Comparison of ENCODE assay signal across 2 cellular contexts in the genomic region with DNA sequence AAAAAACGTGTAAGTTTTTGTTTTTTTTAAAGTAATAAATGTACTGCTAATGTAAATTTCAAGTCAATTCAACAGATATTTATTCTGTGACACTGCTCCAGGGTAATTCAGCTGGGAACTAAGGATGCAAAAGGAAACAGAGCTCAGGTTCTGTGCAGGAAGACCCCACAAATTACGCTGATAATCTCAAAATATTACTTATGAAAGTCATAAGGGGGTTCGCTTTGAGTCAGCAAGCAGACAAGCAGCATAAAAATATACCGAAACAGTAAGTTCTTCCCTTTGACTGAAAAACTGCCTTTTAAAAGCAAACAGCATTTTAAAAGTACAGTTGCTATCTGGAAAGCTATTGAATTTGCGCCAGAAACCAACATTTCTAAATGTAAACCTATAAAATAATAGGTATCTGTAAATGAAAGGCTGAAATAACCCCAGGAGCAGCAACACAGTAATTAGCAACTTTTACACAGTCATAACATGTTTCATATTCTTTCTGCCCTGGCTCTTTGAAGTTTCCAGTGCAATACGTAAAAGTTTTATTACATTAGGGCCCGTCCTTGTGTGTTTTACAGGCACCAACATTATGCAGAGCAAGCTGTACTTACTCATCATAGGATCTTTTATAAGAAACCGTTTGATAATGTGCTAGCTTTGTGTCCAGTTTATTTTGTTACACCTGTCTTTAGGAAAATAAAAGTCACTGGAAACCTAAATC. TPM values are rescaled to one million over a fixed set of nuclear protein-coding genes. Genes with fewer than 3 reads are reported as not detected.
"Had no signal": no experiment of that assay in that cellular context is flagged by ENCODE, and none has a peak within 500 bp of the region (broad histone marks: within the 10 kb centered on the region; RNA-seq: fewer than 3 reads in every experiment).

No MANE protein-coding gene starts in this region.

RNA-seq across cellular contexts. Expression of gene AFF3, which starts 39.8 kb away (rescaled TPM):
- total RNA-seq: foreskin keratinocyte, myocyte had no signal
- polyA plus RNA-seq: foreskin keratinocyte had no signal
